Comparison of ENCODE assay signal across 1 cellular context in genomic region chrX:39816871-39817731, GRCh38.
TF ChIP-seq lines count a peak whose summit lies in the region.

No MANE protein-coding gene starts in this region.

TF ChIP-seq in K562, 482 proteins besides CTCF, POLR2A, EP300 and RAD21 (continued from another document and continues in another):
- TF ChIP-seq PKNOX1 (IDR thresholded peaks at IDR 0.05): 0 out of 2 replicates have a peak, but pooled peaks have one; percentile 15
- TF ChIP-seq HMGN3 (IDR thresholded peaks at IDR 0.05; ENCODE audit: borderline replicate concordance, extremely low read depth, insufficient read length, low read depth, low read length): no peak
- TF ChIP-seq ZKSCAN8 (CRISPR knock-in tag; IDR thresholded peaks at IDR 0.05): no peak
- TF ChIP-seq E2F6 (IDR thresholded peaks at IDR 0.05; ENCODE audit: borderline replicate concordance in 1 of 2, extremely low read depth in 1 of 2, insufficient read depth in 1 of 2, insufficient read length in 1 of 2, low read depth in 1 of 2, low read length in 1 of 2, poor library complexity in 1 of 2, severe bottlenecking in 1 of 2): no peak
- TF ChIP-seq ZBTB7A (IDR thresholded peaks at IDR 0.05; ENCODE audit: borderline replicate concordance, control insufficient read depth, low read depth, low read length): 0 out of 2 replicates have a peak, but pooled peaks have one; percentile 40
- TF ChIP-seq GTF2A2 (tag; IDR thresholded peaks at IDR 0.05): no peak
- TF ChIP-seq ZNF133 (CRISPR knock-in tag; IDR thresholded peaks at IDR 0.05): no peak
- TF ChIP-seq ILK (tag; IDR thresholded peaks at IDR 0.05; ENCODE audit: borderline replicate concordance, low read depth): no peak
- no peak for TF ChIP-seq RBM22 (IDR thresholded peaks at IDR 0.05; ENCODE audit: low read depth, low read length, poor library complexity, severe bottlenecking)
- TF ChIP-seq PCBP1 (IDR thresholded peaks at IDR 0.05; ENCODE audit: low read depth, low read length, poor library complexity, severe bottlenecking): no peak
- no peak for TF ChIP-seq NR2F6 (CRISPR knock-in tag; IDR thresholded peaks at IDR 0.05)
- peak; percentile 36; the same call in 1 of the 2 replicates for TF ChIP-seq FOSL1 (tag; conservative IDR thresholded peaks at IDR 0.05)
- no peak for TF ChIP-seq THRAP3 (IDR thresholded peaks at IDR 0.05; ENCODE audit: borderline replicate concordance)
- no peak for TF ChIP-seq NFRKB (IDR thresholded peaks at IDR 0.05; ENCODE audit: low read depth)
- TF ChIP-seq TCF3 (CRISPR knock-in tag; IDR thresholded peaks at IDR 0.05): peak; percentile 44; the same call in 1 of the 2 replicates
- no peak for TF ChIP-seq CHD7 (IDR thresholded peaks at IDR 0.05; ENCODE audit: low read depth, low read length)
- TF ChIP-seq MLLT1 (IDR thresholded peaks at IDR 0.05): no peak
- TF ChIP-seq CBX8 (IDR thresholded peaks at IDR 0.05; ENCODE audit: borderline replicate concordance, extremely low read depth, low read depth, low read length, poor library complexity, severe bottlenecking): no peak
- TF ChIP-seq MAZ (CRISPR knock-in tag; conservative IDR thresholded peaks at IDR 0.05 in 1 of 2, IDR thresholded peaks at IDR 0.05 in 1 of 2): no peak
- TF ChIP-seq CBFA2T3 (IDR thresholded peaks at IDR 0.05): peak; percentile 73
- TF ChIP-seq CBX2 (IDR thresholded peaks at IDR 0.05; ENCODE audit: insufficient read depth, low read length, poor library complexity, severe bottlenecking): no peak
- no peak for TF ChIP-seq ZNF239 (CRISPR knock-in tag; IDR thresholded peaks at IDR 0.05)
- peak; percentile 15 for TF ChIP-seq ZFX (CRISPR knock-in tag; IDR thresholded peaks at IDR 0.05)
- no peak for TF ChIP-seq NEUROD1 (IDR thresholded peaks at IDR 0.05; ENCODE audit: borderline replicate concordance, low read depth, low read length, partially characterized antibody)
- 0 out of 4 replicates have a peak, but pooled peaks of 1 of the 2 experiments have one; percentile 17 for TF ChIP-seq HDAC1 (IDR thresholded peaks at IDR 0.05)
- no peak for TF ChIP-seq HMG20A (CRISPR knock-in tag; conservative IDR thresholded peaks at IDR 0.05)
- TF ChIP-seq HOMEZ (CRISPR knock-in tag; IDR thresholded peaks at IDR 0.05): no peak
- TF ChIP-seq PATZ1 (CRISPR knock-in tag; IDR thresholded peaks at IDR 0.05; ENCODE audit: borderline replicate concordance): no peak
- no peak for TF ChIP-seq E2F3 (CRISPR knock-in tag; IDR thresholded peaks at IDR 0.05)
- peak; percentile 51 for TF ChIP-seq DPF2 (IDR thresholded peaks at IDR 0.05)
- peak; percentile 55 for TF ChIP-seq HDAC3 (IDR thresholded peaks at IDR 0.05; ENCODE audit: borderline replicate concordance, partially characterized antibody)
- TF ChIP-seq RNF2 (IDR thresholded peaks at IDR 0.05): peak; percentile 60; the same call in 1 of the 2 replicates
- TF ChIP-seq SP1 (CRISPR knock-in tag; IDR thresholded peaks at IDR 0.05): no peak
- TF ChIP-seq VEZF1 (CRISPR knock-in tag; IDR thresholded peaks at IDR 0.05): peak; percentile 22; the same call in 1 of the 2 replicates
- TF ChIP-seq TFAP4 (CRISPR knock-in tag; IDR thresholded peaks at IDR 0.05; ENCODE audit: borderline replicate concordance): no peak
- TF ChIP-seq MECOM (CRISPR knock-in tag; IDR thresholded peaks at IDR 0.05): no peak
- no peak for TF ChIP-seq GATAD2B (IDR thresholded peaks at IDR 0.05; ENCODE audit: borderline replicate concordance)
- TF ChIP-seq CTBP1 (IDR thresholded peaks at IDR 0.05; ENCODE audit: borderline replicate concordance): peak; percentile 10; the same call in 1 of the 2 replicates
- no peak for TF ChIP-seq TBP (optimal IDR thresholded peaks at IDR 0.05; ENCODE audit: low read depth, low read length)
- no peak for TF ChIP-seq ZNF707 (CRISPR knock-in tag; conservative IDR thresholded peaks at IDR 0.05)
